In the genomic region with DNA sequence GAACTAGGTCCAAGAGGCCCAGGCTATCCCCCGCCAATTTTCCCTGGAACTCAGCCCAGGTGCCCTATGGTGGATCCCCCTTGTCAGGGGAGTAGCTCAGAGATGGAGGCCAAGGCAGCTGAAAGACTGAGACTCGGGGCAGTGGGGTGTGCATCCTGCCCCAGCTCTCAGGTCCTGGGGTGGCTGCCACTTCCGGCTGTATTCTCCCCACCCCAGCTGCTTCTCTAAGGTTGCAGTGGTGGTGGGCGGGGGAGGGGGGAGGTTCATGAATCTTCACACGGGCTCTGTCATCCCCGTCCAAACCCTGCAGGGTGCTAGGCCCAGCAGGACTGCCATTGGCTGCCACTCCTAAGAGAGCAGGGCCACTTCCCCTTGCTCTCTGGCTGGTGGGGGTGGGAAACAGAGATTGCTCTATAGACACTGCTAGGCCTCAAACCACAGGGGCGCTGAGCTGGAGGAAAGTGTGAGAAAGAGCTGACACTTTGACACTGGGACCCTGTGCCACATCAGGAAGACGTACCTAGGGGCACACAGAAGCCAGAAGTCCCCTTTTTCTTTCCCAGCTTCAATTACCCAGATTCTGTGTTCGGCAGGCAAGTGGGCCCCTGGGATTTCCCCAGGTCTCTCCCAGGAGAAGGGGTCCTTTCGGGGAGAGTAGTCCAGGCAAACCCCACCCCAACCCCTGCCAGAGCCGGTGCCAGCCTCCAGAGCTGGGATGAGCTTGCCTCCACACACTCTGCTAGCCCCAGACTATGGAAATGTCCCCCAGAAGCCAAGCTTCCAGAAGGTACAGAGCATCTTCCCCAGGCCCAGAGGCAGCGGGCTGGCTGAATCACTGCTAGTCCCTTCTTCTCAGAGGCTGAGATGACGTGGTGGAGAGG, we compare ENCODE assay signal across 8 cellular contexts. TPM values are rescaled to one million over a fixed set of nuclear protein-coding genes. Genes with fewer than 3 reads are reported as not detected.
DNase-seq lines count a peak whose midpoint lies in the region; ATAC-seq and TF ChIP-seq lines count a peak whose summit lies in the region.

No MANE protein-coding gene starts in this region.

- no peak overlapping the region for H3K18ac ChIP-seq in neuronal stem cell (ENCODE audit: low read length)

- WGBS in neuronal stem cell (ENCODE audit: extremely low coverage in 2 of 2, insufficient read length in 2 of 2, insufficient replicate concordance in 1 of 2), 2 donors: no CpG with 5 or more reads among the region's 13 CpGs

- no peak overlapping the region for H2BK15ac ChIP-seq in neuronal stem cell (ENCODE audit: low read length)

- peak; percentile 63 for ATAC-seq in GM18508 (IDR thresholded peaks at IDR 0.05; ENCODE audit: insufficient read depth, unreplicated experiment)
- ATAC-seq in HG02870 (IDR thresholded peaks at IDR 0.05; ENCODE audit: unreplicated experiment): peak; percentile 63

- peaks cover 0 to 14% (median 1%) of the 10 kb centered on the region in 4 donors for H3K4me1 ChIP-seq in Peyer's patch
- peaks cover 0 to 2% of the 10 kb centered on the region in 2 donors for H3K4me1 ChIP-seq in neuronal stem cell (ENCODE audit: control insufficient read depth in 2 of 2, insufficient read depth in 1 of 2, low read depth in 1 of 2, low read length in 2 of 2)

- DNase-seq in Peyer's patch (peak in 2 of 3 donors; percentile 92 to 93), activated gamma-delta T cell (lab: John Stamatoyannopoulos, UW) (peak; percentile 63), neuronal stem cell (ENCODE audit: low spot score) (no peak), DMS53 (lab: John Stamatoyannopoulos, UW) (no peak), NCI-H187 (lab: John Stamatoyannopoulos, UW) (no peak), RWPE1 (ENCODE audit: low spot score) (no peak)

- peak overlapping the region; percentile 31 to 49 (median 42) for H3K4me3 ChIP-seq in Peyer's patch
- no peak overlapping the region for H3K4me3 ChIP-seq in neuronal stem cell (ENCODE audit: low read length in 2 of 2)

- no peak overlapping the region for H3K14ac ChIP-seq in neuronal stem cell (ENCODE audit: low read length)

- H3K4ac ChIP-seq in neuronal stem cell (ENCODE audit: low read length): no peak overlapping the region

- CTCF ChIA-PET in RWPE1 (lab: Yijun Ruan, JAX): interaction anchor here (0.6 kb wide), 1 partner anchor 65 kb away, joined by 10 read pairs; no protein-coding TSS in a partner anchor

- peak overlapping the region; percentile 61 for H2AFZ ChIP-seq in neuronal stem cell (ENCODE audit: low read length)

- no peaks in the 10 kb centered on the region for H3K36me3 ChIP-seq in Peyer's patch
- no peaks in the 10 kb centered on the region for H3K36me3 ChIP-seq in neuronal stem cell (replicated peaks in 1 of 2; ENCODE audit: control insufficient read depth in 2 of 2, insufficient read depth in 2 of 2, low read length in 2 of 2)

- no peak overlapping the region for H2AK5ac ChIP-seq in neuronal stem cell (ENCODE audit: low read depth, low read length)

- H3K9me3 ChIP-seq in Peyer's patch: no peaks in the 10 kb centered on the region
- H3K9me3 ChIP-seq in neuronal stem cell (replicated peaks in 1 of 2; ENCODE audit: control insufficient read depth in 2 of 2, insufficient read depth in 1 of 2, low read depth in 1 of 2, low read length in 2 of 2): no peaks in the 10 kb centered on the region

- no peak overlapping the region for H2BK120ac ChIP-seq in neuronal stem cell (ENCODE audit: low read depth, low read length)

- H2BK12ac ChIP-seq in neuronal stem cell (ENCODE audit: low read length): no peak overlapping the region

- H3K27ac ChIP-seq in Peyer's patch (peak overlapping the region; percentile 62 to 80 (median 77)), neuronal stem cell (replicated peaks; ENCODE audit: low read length) (no peak overlapping the region), RWPE1 (no peak overlapping the region)

- no peak overlapping the region for H4K91ac ChIP-seq in neuronal stem cell (ENCODE audit: low read depth, low read length, poor library complexity)

- H4K8ac ChIP-seq in neuronal stem cell (ENCODE audit: low read depth, low read length): no peak overlapping the region

- no peak overlapping the region for H3K9ac ChIP-seq in neuronal stem cell (ENCODE audit: low read depth, low read length, poor library complexity)

- no peaks in the 10 kb centered on the region for H3K79me1 ChIP-seq in neuronal stem cell (ENCODE audit: low read depth, low read length)

- no peak for TF ChIP-seq CTCF in Peyer's patch (IDR thresholded peaks at IDR 0.05)
- no peak for TF ChIP-seq CTCF in RWPE1 (conservative IDR thresholded peaks at IDR 0.05; ENCODE audit: low read depth)

- H2BK5ac ChIP-seq in neuronal stem cell (ENCODE audit: low read length): no peak overlapping the region

- no peak overlapping the region for H3K4me2 ChIP-seq in neuronal stem cell (ENCODE audit: insufficient read depth, low read length, poor library complexity, severe bottlenecking)

- TF ChIP-seq POLR2A in Peyer's patch (IDR thresholded peaks at IDR 0.05): no peak

- H3K23ac ChIP-seq in neuronal stem cell (ENCODE audit: low read depth, low read length, poor library complexity): no peak overlapping the region

- H3K27me3 ChIP-seq in Peyer's patch: no peaks in the 10 kb centered on the region
- H3K27me3 ChIP-seq in neuronal stem cell (ENCODE audit: control insufficient read depth in 3 of 3, insufficient read depth in 3 of 3, low read depth in 1 of 3, low read length in 3 of 3): no peaks in the 10 kb centered on the region

- POLR2A ChIA-PET in RWPE1 (lab: Yijun Ruan, JAX; ENCODE audit: low non-redundant PET): no interaction called here

RNA-seq across cellular contexts. Expression of a gene that starts 1.6 kb away (rescaled TPM):
- total RNA-seq in Peyer's patch: 10 to 100 TPM in 1 of 4 donors, 1 to 10 TPM in 3; 2.2 to 45.4 (median 7.7) TPM
- polyA plus RNA-seq in neuronal stem cell (2013, experiment 1 of 2): not detected
- not detected for polyA plus RNA-seq in neuronal stem cell (2013, experiment 2 of 2)

RNA-seq across cellular contexts. Expression of a gene that starts 42.6 kb away (rescaled TPM):
- total RNA-seq in Peyer's patch: 100 to 1,000 TPM in 3 of 4 donors, 1 to 10 TPM in 1; 5.8 to 875 (median 803) TPM
- 0.29 TPM for polyA plus RNA-seq in neuronal stem cell (2013, experiment 1 of 2)
- polyA plus RNA-seq in neuronal stem cell (2013, experiment 2 of 2): 0.30 TPM

Comparison
In these comparisons a context has a peak if more than half of its experiments do, and no peak if none do; other contexts are left out.
1. DNase-seq: peak in Peyer's patch (2 of 3) and activated gamma-delta T cell (single experiment); none in neuronal stem cell (single experiment), DMS53 (single experiment), NCI-H187 (0 of 2) and RWPE1 (single experiment).
2. H3K27ac ChIP-seq: peak in Peyer's patch (4 of 4); none in neuronal stem cell (single experiment) and RWPE1 (single experiment).
3. H3K4me3 ChIP-seq: peak in Peyer's patch (4 of 4); none in neuronal stem cell (0 of 2).